10 cellular contexts compared by ENCODE assay signal in genomic region chr10:5964736-5965135, GRCh38. TPM values are rescaled to one million over a fixed set of nuclear protein-coding genes. Genes with fewer than 3 reads are reported as not detected.
"Had no signal": no experiment of that assay in that cellular context is flagged by ENCODE, and none has a peak within 500 bp of the region (broad histone marks: within the 10 kb centered on the region; RNA-seq: fewer than 3 reads in every experiment).

No MANE protein-coding gene starts in this region.

- H3K4me1 ChIP-seq: foreskin keratinocyte, SJCRH30, tibial nerve had no signal

- H3K27me3 ChIP-seq: foreskin keratinocyte, neutrophil, SJCRH30, tibial nerve had no signal

- ATAC-seq: activated T-cell treated with anti-CD3 and anti-CD28 coated beads, Interleukin-2, amount 50 U/mL, for 4 hours; foreskin keratinocyte had no signal

- H3K9me3 ChIP-seq: neutrophil, SJCRH30, tibial nerve had no signal

- DNase-seq: activated CD4-positive, alpha-beta memory T cell treated with anti-CD3 and anti-CD28 coated beads for 36 hours; activated gamma-delta T cell; activated naive CD8-positive, alpha-beta T cell treated with anti-CD3 and anti-CD28 coated beads for 36 hours; activated T-cell treated with anti-CD3 and anti-CD28 coated beads, Interleukin-2, amount 50 U/mL, for 4 hours; foreskin keratinocyte; mesendoderm; SJCRH30; stimulated activated CD4-positive, alpha-beta T cell treated with anti-CD3 and anti-CD28 coated beads, Interleukin-15, amount 100 ng/mL, for 24 hours had no signal

- H3K36me3 ChIP-seq: neutrophil, SJCRH30 had no signal

- H3K27ac ChIP-seq: foreskin keratinocyte, neutrophil, SJCRH30, tibial nerve had no signal

- H3K4me3 ChIP-seq: SJCRH30, tibial nerve had no signal

RNA-seq across cellular contexts. Expression of gene IL15RA, which starts 12.6 kb away (rescaled TPM):
- total RNA-seq: SJCRH30 had no signal
